ENCODE assay signal across 1 cellular context in genomic region chr14:105467942-105468471, GRCh38.
TF ChIP-seq lines count a peak whose summit lies in the region.

No MANE protein-coding gene starts in this region.

TF ChIP-seq in GM12878, 131 proteins besides CTCF, POLR2A, EP300 and RAD21:
- TF ChIP-seq HSF1 (IDR thresholded peaks at IDR 0.05; ENCODE audit: low read depth, low read length) (no peak), IKZF1 (conservative IDR thresholded peaks at IDR 0.05) (no peak), SREBF1 (IDR thresholded peaks at IDR 0.05; ENCODE audit: low read length) (no peak), HDGF (IDR thresholded peaks at IDR 0.05) (no peak), PBX3 (IDR thresholded peaks at IDR 0.05; ENCODE audit: insufficient replicate concordance, low read depth, low read length) (no peak), POU2F2 (IDR thresholded peaks at IDR 0.05; ENCODE audit: borderline replicate concordance, low read depth, low read length) (no peak), ATF3 (IDR thresholded peaks at IDR 0.05; ENCODE audit: borderline replicate concordance, extremely low read depth, low read depth, low read length) (no peak), POLR2AphosphoS2 (IDR thresholded peaks at IDR 0.05; ENCODE audit: low read depth, low read length) (no peak), NFXL1 (IDR thresholded peaks at IDR 0.05; ENCODE audit: borderline replicate concordance) (no peak), MAX (IDR thresholded peaks at IDR 0.05; ENCODE audit: low read depth, low read length) (no peak), E4F1 (IDR thresholded peaks at IDR 0.05; ENCODE audit: borderline replicate concordance, partially characterized antibody) (no peak), ZNF592 (IDR thresholded peaks at IDR 0.05) (no peak), ZBTB33 (IDR thresholded peaks at IDR 0.05) (no peak), CBX3 (IDR thresholded peaks at IDR 0.05; ENCODE audit: borderline replicate concordance, low read depth) (no peak), RUNX3 (IDR thresholded peaks at IDR 0.05; ENCODE audit: low read length) (no peak), NR2F1 (conservative IDR thresholded peaks at IDR 0.05) (no peak), BCLAF1 (IDR thresholded peaks at IDR 0.05) (no peak), CEBPZ (IDR thresholded peaks at IDR 0.05; ENCODE audit: low read depth, low read length) (no peak)
